ENCODE assay signal across 8 cellular contexts in genomic region chr16:85557976-85558589, GRCh38. TPM values are rescaled to one million over a fixed set of nuclear protein-coding genes. Genes with fewer than 3 reads are reported as not detected.
DNase-seq lines count a peak whose midpoint lies in the region; ATAC-seq and TF ChIP-seq lines count a peak whose summit lies in the region.

No MANE protein-coding gene starts in this region.

- peak overlapping the region; percentile 83 for H3K4me3 ChIP-seq in HUES6 (ENCODE audit: low read depth, low read length)

- H3K4me3 Mint-ChIP-seq in CD14-positive monocyte, result peak overlapping the region; percentile 84 to 87
- peak overlapping the region; percentile 95 for H3K4me3 Mint-ChIP-seq in stimulated activated effector memory CD8-positive, alpha-beta T cell treated with anti-CD3 and anti-CD28 coated beads, Interleukin-12 subunit alpha, Interleukin-12 subunit beta, amount 100 ng/mL, for 72 hours

- H3K9me3 ChIP-seq in HUES6 (ENCODE audit: control insufficient read depth, insufficient read depth, low read depth, low read length), result no peaks in the 10 kb centered on the region

- peak overlapping the region; percentile 30 for H3K9ac ChIP-seq in HUES6 (ENCODE audit: low read length)

- peaks cover 0 to 2% (median 0%) of the 10 kb centered on the region in 7 donors for H3K9me3 Mint-ChIP-seq in CD14-positive monocyte
- no peaks in the 10 kb centered on the region for H3K9me3 Mint-ChIP-seq in stimulated activated effector memory CD8-positive, alpha-beta T cell treated with anti-CD3 and anti-CD28 coated beads, Interleukin-12 subunit alpha, Interleukin-12 subunit beta, amount 100 ng/mL, for 72 hours

- H3K27ac ChIP-seq in HUES6 (ENCODE audit: low read depth, low read length), result no peak overlapping the region
- H3K27ac ChIP-seq in VCaP, result peak overlapping the region; percentile 79

- in situ Hi-C loops in GM13977 (cut with MboI; ENCODE audit: low pct_unique_long_range_greater_than_20kb, low sequenced_read_pairs, unreplicated experiment), result loop anchor here (10.0 kb wide), 1 partner anchor 47 kb away; no protein-coding TSS in a partner anchor

- DNase-seq in CD14-positive monocyte (ENCODE audit: low spot score) (no peak), hepatic stellate cell (ENCODE audit: low spot score) (peak; percentile 42), GM13977 (ENCODE audit: low spot score) (no peak)
- DNase-seq in stimulated activated effector memory CD8-positive, alpha-beta T cell treated with anti-CD3 and anti-CD28 coated beads, Interleukin-12 subunit alpha, Interleukin-12 subunit beta, amount 100 ng/mL, for 72 hours (ENCODE audit: low spot score in 2 of 2), result no peak

- H3K27me3 Mint-ChIP-seq in CD14-positive monocyte (ENCODE audit: low read depth in 3 of 3), result peaks cover 0 to 2% (median 1%) of the 10 kb centered on the region in 3 donors

- H3K4me1 ChIP-seq in HUES6 (ENCODE audit: control insufficient read depth, insufficient read depth, low read length), result peaks cover 47% of the 10 kb centered on the region

- peak overlapping the region; percentile 46 to 83 (median 73) for H3K27ac Mint-ChIP-seq in CD14-positive monocyte
- H3K27ac Mint-ChIP-seq in stimulated activated effector memory CD8-positive, alpha-beta T cell treated with anti-CD3 and anti-CD28 coated beads, Interleukin-12 subunit alpha, Interleukin-12 subunit beta, amount 100 ng/mL, for 72 hours, result peak overlapping the region; percentile 91

- intact Hi-C loops in CD14-positive monocyte (cut with micrococcal nuclease), result loop anchor here (2.0 to 10.0 kb wide), 4 partner anchors 13 to 253 kb away; partner anchors contain the start of gene GSE1 (in 1 of the 2)

- ATAC-seq in stimulated activated effector memory CD8-positive, alpha-beta T cell treated with anti-CD3 and anti-CD28 coated beads, Interleukin-12 subunit alpha, Interleukin-12 subunit beta, amount 100 ng/mL, for 72 hours, result no peak
- ATAC-seq in GM18873 (IDR thresholded peaks at IDR 0.05; ENCODE audit: low FRiP score, unreplicated experiment) (no peak), GM19324 (IDR thresholded peaks at IDR 0.05; ENCODE audit: low FRiP score, unreplicated experiment) (no peak)

- H3K4me1 Mint-ChIP-seq in CD14-positive monocyte, result peaks cover 58% of the 10 kb centered on the region
- peaks cover 64% of the 10 kb centered on the region for H3K4me1 Mint-ChIP-seq in stimulated activated effector memory CD8-positive, alpha-beta T cell treated with anti-CD3 and anti-CD28 coated beads, Interleukin-12 subunit alpha, Interleukin-12 subunit beta, amount 100 ng/mL, for 72 hours

- H3K36me3 ChIP-seq in HUES6 (ENCODE audit: control insufficient read depth, insufficient read depth, low read length), result no peaks in the 10 kb centered on the region

- H3K27me3 ChIP-seq in HUES6 (ENCODE audit: control insufficient read depth, insufficient read depth, low read length), result no peaks in the 10 kb centered on the region

- peaks cover 11 to 22% of the 10 kb centered on the region in 2 donors for H3K36me3 Mint-ChIP-seq in CD14-positive monocyte
- H3K36me3 Mint-ChIP-seq in stimulated activated effector memory CD8-positive, alpha-beta T cell treated with anti-CD3 and anti-CD28 coated beads, Interleukin-12 subunit alpha, Interleukin-12 subunit beta, amount 100 ng/mL, for 72 hours, result peaks cover 44% of the 10 kb centered on the region

- TF ChIP-seq CTCF in CD14-positive monocyte (IDR thresholded peaks at IDR 0.05) (no peak), VCaP (conservative IDR thresholded peaks at IDR 0.05) (0 out of 2 replicates have a peak, but pooled peaks have one; percentile 4), GM13977 (IDR thresholded peaks at IDR 0.05; ENCODE audit: extremely low read depth, insufficient read depth, missing control alignments) (no peak)

RNA-seq across cellular contexts. Expression of gene GSE1, which starts 55.0 kb away (rescaled TPM):
- polyA plus RNA-seq in CD14-positive monocyte, result under 1 TPM; 0.67 to 0.86 TPM
